ENCODE assay signal across 8 cellular contexts in genomic region chr10:126889421-126889820, GRCh38.
"Had no signal": no experiment of that assay in that cellular context is flagged by ENCODE, and none has a peak within 500 bp of the region (broad histone marks: within the 10 kb centered on the region; RNA-seq: fewer than 3 reads in every experiment).

No MANE protein-coding gene starts in this region.

- ATAC-seq: HCT116, K562 had no signal

- H3K27ac Mint-ChIP-seq: HFFc6 had no signal

- H3K9me3 Mint-ChIP-seq: HFFc6 had no signal

- DNase-seq: GM23248, GOT3, H7, HFFc6, IMR-90, KG1 had no signal

- H3K4me3 Mint-ChIP-seq: HFFc6 had no signal
